Comparison of ENCODE assay signal across 8 cellular contexts in genomic region chrX:53082773-53083616, GRCh38. TPM values are rescaled to one million over a fixed set of nuclear protein-coding genes. Genes with fewer than 3 reads are reported as not detected.
A peak's percentile ranks its signal among the peaks of the same experiment; 100 is the strongest.
DNase-seq lines count a peak whose midpoint lies in the region; ATAC-seq and TF ChIP-seq lines count a peak whose summit lies in the region.

No MANE protein-coding gene starts in this region.

- no peak for TF ChIP-seq POLR2A in breast epithelium (IDR thresholded peaks at IDR 0.05)

- H3K27ac Mint-ChIP-seq in stimulated activated naive CD8-positive, alpha-beta T cell treated with anti-CD3 and anti-CD28 coated beads, Interleukin-15, Interleukin-2, amounts not matched to agents 100 ng/mL and 50 ng/mL, for 24 hours = peak overlapping the region; percentile 89

- TF ChIP-seq CTCF in breast epithelium (IDR thresholded peaks at IDR 0.05) (no peak), mucosa of descending colon (IDR thresholded peaks at IDR 0.05) (no peak)

- peaks cover 59% of the 10 kb centered on the region for H3K4me1 Mint-ChIP-seq in stimulated activated naive CD8-positive, alpha-beta T cell treated with anti-CD3 and anti-CD28 coated beads, Interleukin-15, Interleukin-2, amounts not matched to agents 100 ng/mL and 50 ng/mL, for 24 hours (ENCODE audit: low read depth)

- H3K4me1 ChIP-seq in breast epithelium (no peaks in the 10 kb centered on the region), mucosa of descending colon (ENCODE audit: low read depth) (no peaks in the 10 kb centered on the region)

- H3K4me3 Mint-ChIP-seq in stimulated activated naive CD8-positive, alpha-beta T cell treated with anti-CD3 and anti-CD28 coated beads, Interleukin-15, Interleukin-2, amounts not matched to agents 100 ng/mL and 50 ng/mL, for 24 hours = peak overlapping the region; percentile 91

- DNase-seq in stimulated activated naive CD8-positive, alpha-beta T cell treated with anti-CD3 and anti-CD28 coated beads, Interleukin-15, Interleukin-2, amounts not matched to agents 100 U/mL and 50 U/mL, for 24 hours = no peak
- DNase-seq in breast epithelium (ENCODE audit: low spot score in 2 of 2) (no peak), mucosa of descending colon (no peak), foreskin melanocyte (no peak), SW480 (ENCODE audit: low spot score) (no peak), GOT3 (lab: John Stamatoyannopoulos, UW) (no peak)
- no peak for DNase-seq in stimulated activated naive CD4-positive, alpha-beta T cell treated with Interleukin-2 at 50 U/mL for 16 hours (lab: John Stamatoyannopoulos, UW)

- H3K27ac ChIP-seq in breast epithelium = peak overlapping the region; percentile 91 to 93

- H3K27me3 ChIP-seq in breast epithelium = peaks cover 0 to 50% of the 10 kb centered on the region in 2 donors

- H3K9me3 ChIP-seq in breast epithelium (no peaks in the 10 kb centered on the region), mucosa of descending colon (no peaks in the 10 kb centered on the region)

- H3K36me3 ChIP-seq in breast epithelium = no peaks in the 10 kb centered on the region
- no peaks in the 10 kb centered on the region for H3K36me3 ChIP-seq in mucosa of descending colon (ENCODE audit: low read depth)

- peaks cover 34% of the 10 kb centered on the region for H3K36me3 Mint-ChIP-seq in stimulated activated naive CD8-positive, alpha-beta T cell treated with anti-CD3 and anti-CD28 coated beads, Interleukin-15, Interleukin-2, amounts not matched to agents 100 ng/mL and 50 ng/mL, for 24 hours (ENCODE audit: low read depth)

- intact Hi-C loops in breast epithelium (cut with DNase I; ENCODE audit: low total_unique reads) = no loop called here
- intact Hi-C loops in mucosa of descending colon (cut with DNase I, micrococcal nuclease) = no loop called here

- H3K27me3 Mint-ChIP-seq in stimulated activated naive CD8-positive, alpha-beta T cell treated with anti-CD3 and anti-CD28 coated beads, Interleukin-15, Interleukin-2, amounts not matched to agents 100 ng/mL and 50 ng/mL, for 24 hours = no peaks in the 10 kb centered on the region

- H3K4me3 ChIP-seq in breast epithelium (peak overlapping the region; percentile 73 to 85 (median 77)), mucosa of descending colon (peak overlapping the region; percentile 24)

- no peak for ATAC-seq in stimulated activated naive CD8-positive, alpha-beta T cell treated with anti-CD3 and anti-CD28 coated beads, Interleukin-15, Interleukin-2, amounts not matched to agents 100 U/mL and 50 U/mL, for 24 hours
- no peak for ATAC-seq in mucosa of descending colon

- H3K9me3 Mint-ChIP-seq in stimulated activated naive CD8-positive, alpha-beta T cell treated with anti-CD3 and anti-CD28 coated beads, Interleukin-15, Interleukin-2, amounts not matched to agents 100 ng/mL and 50 ng/mL, for 24 hours = no peaks in the 10 kb centered on the region

RNA-seq across cellular contexts. Expression of gene TSPYL2, which starts 0.8 kb away (rescaled TPM):
- 10 to 100 TPM; 63.4 to 82.7 (median 76.4) TPM for total RNA-seq in breast epithelium
- 10 to 100 TPM in 2 of 3 donors, 1 to 10 TPM in 1; 6.7 to 78.7 (median 10.4) TPM for total RNA-seq in mucosa of descending colon

RNA-seq across cellular contexts. Expression of gene KANTR, which starts 10.9 kb away (rescaled TPM):
- 10 to 100 TPM; 16.8 to 30.7 (median 29.8) TPM for total RNA-seq in breast epithelium
- total RNA-seq in mucosa of descending colon = 10 to 100 TPM; 10.5 to 18.5 (median 15.7) TPM

RNA-seq across cellular contexts. Expression of gene GPR173, which starts 34.4 kb away (rescaled TPM):
- total RNA-seq in breast epithelium (1 to 10 TPM in 2 of 3 donors, under 1 TPM in 1; 0.96 to 2.3 (median 1.6) TPM), mucosa of descending colon (1 to 10 TPM in 2 of 3 donors, under 1 TPM in 1; 0.38 to 2.2 (median 1.3) TPM)
